In the genomic region with DNA sequence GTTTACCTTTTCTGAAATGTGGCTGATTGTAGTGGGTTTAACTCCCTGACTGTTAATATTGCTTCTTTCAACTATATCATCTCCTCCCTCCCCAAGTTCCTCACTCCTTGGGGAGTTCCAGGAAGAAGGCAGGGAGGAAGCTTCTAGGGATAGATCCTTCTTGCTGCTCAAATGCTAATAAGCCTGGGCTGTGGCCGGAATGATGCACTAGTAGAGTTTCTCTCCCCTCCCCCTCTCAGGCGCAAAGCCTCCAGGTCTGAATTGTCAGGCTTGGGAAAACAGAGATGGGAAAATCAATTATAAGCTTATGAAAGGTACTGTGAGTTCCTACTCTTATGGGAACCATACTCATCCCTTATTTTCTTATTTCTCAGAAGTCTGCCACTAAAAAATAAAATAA, we compare ENCODE assay signal across 18 cellular contexts. TPM values are rescaled to one million over a fixed set of nuclear protein-coding genes. Genes with fewer than 3 reads are reported as not detected.
DNase-seq lines count a peak whose midpoint lies in the region; ATAC-seq and TF ChIP-seq lines count a peak whose summit lies in the region.
"Had no signal": no experiment of that assay in that cellular context is flagged by ENCODE, and none has a peak within 500 bp of the region (broad histone marks: within the 10 kb centered on the region; RNA-seq: fewer than 3 reads in every experiment).

No MANE protein-coding gene starts in this region.

- TF ChIP-seq CTCF in WTC11 (IDR thresholded peaks at IDR 0.05) = no peak
- TF ChIP-seq CTCF in osteocyte (IDR thresholded peaks at IDR 0.05) = no peak

- POLR2A ChIA-PET in WTC11 (lab: Charles Lee) = no interaction called here

- H3K27me3 Mint-ChIP-seq in WTC11 (ENCODE audit: low read depth) (no peaks in the 10 kb centered on the region), osteocyte (ENCODE audit: unreplicated experiment) (no peaks in the 10 kb centered on the region)

- CTCF ChIA-PET in WTC11 (lab: Charles Lee) = interaction anchor here (1.1 to 2.9 kb wide), 2 partner anchors 12 to 14 kb away, joined by 4 to 15 read pairs; no protein-coding TSS in a partner anchor

- H3K9me3 Mint-ChIP-seq in WTC11 (no peaks in the 10 kb centered on the region), osteocyte (ENCODE audit: unreplicated experiment) (no peaks in the 10 kb centered on the region)

- H3K4me1 Mint-ChIP-seq in WTC11 (peaks cover 21% of the 10 kb centered on the region), osteocyte (ENCODE audit: unreplicated experiment) (no peaks in the 10 kb centered on the region)
- H3K4me1 Mint-ChIP-seq: CD4-positive, CD25-positive, alpha-beta regulatory T cell had no signal

- DNase-seq in WTC11 (ENCODE audit: low spot score) (peak; percentile 41), islet precursor cell (peak; percentile 32), osteocyte (ENCODE audit: extremely low spot score, unreplicated experiment) (peak; percentile 27), NCI-H187 (lab: John Stamatoyannopoulos, UW) (no peak), epidermal melanocyte (ENCODE audit: insufficient read length, low spot score) (no peak)
- DNase-seq in activated CD4-positive, alpha-beta T cell treated with anti-CD3 and anti-CD28 coated beads for 4 hours = no peak
- DNase-seq in stimulated activated CD4-positive, alpha-beta T cell treated with anti-CD3 and anti-CD28 coated beads, Interleukin-15, amount 100 ng/mL, for 24 hours = no peak
- DNase-seq: CD4-positive, CD25-positive, alpha-beta regulatory T cell; DMS79 treated with DMSO at 0.1 percent for 48 hours; GM23248; Kasumi-1; NCI-H2081 treated with DMSO at 0.1 percent for 48 hours; NCI-H510A; NK-92 treated with Interleukin-12 subunit alpha and Interleukin-12 subunit beta, amount 100 ng/mL, for 24 hours; SIG-M5; SK-N-SH had no signal

- H3K4me3 Mint-ChIP-seq in WTC11 (no peak overlapping the region), osteocyte (ENCODE audit: unreplicated experiment) (no peak overlapping the region)
- H3K4me3 Mint-ChIP-seq: CD4-positive, CD25-positive, alpha-beta regulatory T cell had no signal

- peak; percentile 92 for ATAC-seq in WTC11
- ATAC-seq: GM12878 had no signal

- H3K27ac ChIP-seq in cingulate gyrus (ENCODE audit: low read depth, low read length) = peak overlapping the region; percentile 77
- H3K27ac ChIP-seq: GM23248 had no signal

- H3K36me3 Mint-ChIP-seq in WTC11 = no peaks in the 10 kb centered on the region
- H3K36me3 Mint-ChIP-seq in osteocyte (ENCODE audit: unreplicated experiment) = peaks cover 7% of the 10 kb centered on the region
- H3K36me3 Mint-ChIP-seq: CD4-positive, CD25-positive, alpha-beta regulatory T cell had no signal

- H3K27ac Mint-ChIP-seq in WTC11 (no peak overlapping the region), osteocyte (ENCODE audit: unreplicated experiment) (no peak overlapping the region)
- H3K27ac Mint-ChIP-seq: CD4-positive, CD25-positive, alpha-beta regulatory T cell had no signal

TF ChIP-seq in WTC11, 78 proteins besides CTCF, POLR2A, EP300 and RAD21:
- TF ChIP-seq ZNF671 (CRISPR knock-in tag; IDR thresholded peaks at IDR 0.05) = no peak
- TF ChIP-seq, protein P1, sequence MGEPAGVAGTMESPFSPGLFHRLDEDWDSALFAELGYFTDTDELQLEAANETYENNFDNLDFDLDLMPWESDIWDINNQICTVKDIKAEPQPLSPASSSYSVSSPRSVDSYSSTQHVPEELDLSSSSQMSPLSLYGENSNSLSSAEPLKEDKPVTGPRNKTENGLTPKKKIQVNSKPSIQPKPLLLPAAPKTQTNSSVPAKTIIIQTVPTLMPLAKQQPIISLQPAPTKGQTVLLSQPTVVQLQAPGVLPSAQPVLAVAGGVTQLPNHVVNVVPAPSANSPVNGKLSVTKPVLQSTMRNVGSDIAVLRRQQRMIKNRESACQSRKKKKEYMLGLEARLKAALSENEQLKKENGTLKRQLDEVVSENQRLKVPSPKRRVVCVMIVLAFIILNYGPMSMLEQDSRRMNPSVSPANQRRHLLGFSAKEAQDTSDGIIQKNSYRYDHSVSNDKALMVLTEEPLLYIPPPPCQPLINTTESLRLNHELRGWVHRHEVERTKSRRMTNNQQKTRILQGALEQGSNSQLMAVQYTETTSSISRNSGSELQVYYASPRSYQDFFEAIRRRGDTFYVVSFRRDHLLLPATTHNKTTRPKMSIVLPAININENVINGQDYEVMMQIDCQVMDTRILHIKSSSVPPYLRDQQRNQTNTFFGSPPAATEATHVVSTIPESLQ (CRISPR knock-in tag; IDR thresholded peaks at IDR 0.05) = no peak
- no peak for TF ChIP-seq SMAD4 (CRISPR knock-in tag; IDR thresholded peaks at IDR 0.05)
- TF ChIP-seq EMX1 (CRISPR knock-in tag; IDR thresholded peaks at IDR 0.05) = no peak

RNA-seq across cellular contexts. Expression of a gene that starts 30.8 kb away (rescaled TPM):
- total RNA-seq in WTC11 (2021) (33.2 to 46.1 TPM (median 36.4 TPM) in 3 replicates), osteocyte (35.4 and 35.7 TPM in 2 replicates)

Comparison
In these comparisons a context has a peak if more than half of its experiments do, and no peak if none do; other contexts are left out.
1. DNase-seq: peak in WTC11 (single experiment), islet precursor cell (single experiment) and osteocyte (single experiment); none in NCI-H187 (0 of 2), activated CD4-positive, alpha-beta T cell treated with anti-CD3 and anti-CD28 coated beads for 4 hours (0 of 2), epidermal melanocyte (single experiment) and stimulated activated CD4-positive, alpha-beta T cell treated with anti-CD3 and anti-CD28 coated beads, Interleukin-15, amount 100 ng/mL, for 24 hours (single experiment).